24 cellular contexts compared by ENCODE assay signal in genomic region chr4:41796545-41797210, GRCh38. TPM values are rescaled to one million over a fixed set of nuclear protein-coding genes. Genes with fewer than 3 reads are reported as not detected.
DNase-seq lines count a peak whose midpoint lies in the region; ATAC-seq and TF ChIP-seq lines count a peak whose summit lies in the region.
"Had no signal": no experiment of that assay in that cellular context is flagged by ENCODE, and none has a peak within 500 bp of the region (broad histone marks: within the 10 kb centered on the region; RNA-seq: fewer than 3 reads in every experiment).

No MANE protein-coding gene starts in this region.

- POLR2A ChIA-PET in activated CD4-positive, alpha-beta T cell treated with anti-CD3 and anti-CD28 coated beads, Interleukin-2, amount 10 ng/mL, durations not matched to agents 7 days and 5 days (lab: Charles Lee), result no interaction called here

- peaks cover 0 to 29% (median 5%) of the 10 kb centered on the region in 7 donors for H3K27me3 ChIP-seq in heart right ventricle
- H3K27me3 ChIP-seq in right atrium auricular region, result no peaks in the 10 kb centered on the region
- H3K27me3 ChIP-seq in gastroesophageal sphincter, result peaks cover 34% of the 10 kb centered on the region
- H3K27me3 ChIP-seq: upper lobe of left lung had no signal

- peaks cover 0 to 19% (median 9%) of the 10 kb centered on the region in 9 donors for H3K4me1 ChIP-seq in heart right ventricle
- H3K4me1 ChIP-seq in right atrium auricular region, result peaks cover 0 to 7% of the 10 kb centered on the region in 2 donors
- peaks cover 0 to 9% (median 0%) of the 10 kb centered on the region in 3 donors for H3K4me1 ChIP-seq in gastroesophageal sphincter
- H3K4me1 ChIP-seq: colonic mucosa, prostate gland, upper lobe of left lung had no signal

- H3K27me3 Mint-ChIP-seq in activated CD4-positive, alpha-beta T cell treated with anti-CD3 and anti-CD28 coated beads, Interleukin-2, amount 10 ng/mL, durations not matched to agents 7 days and 5 days, result peaks cover 14% of the 10 kb centered on the region

- DNase-seq in heart right ventricle, result peak in 1 of 2 donors; percentile 13
- no peak for DNase-seq in right atrium auricular region (ENCODE audit: low spot score)
- peak; percentile 2 for DNase-seq in astrocyte of the hippocampus (ENCODE audit: low read depth, low spot score)
- DNase-seq in kidney glomerular epithelial cell (lab: John Stamatoyannopoulos, UW), result peak; percentile 0
- DNase-seq in activated CD4-positive, alpha-beta T cell treated with anti-CD3 and anti-CD28 coated beads, Interleukin-2, amount 10 ng/mL, durations not matched to agents 7 days and 5 days, result no peak
- no peak for DNase-seq in T1000 (lab: John Stamatoyannopoulos, UW)
- DNase-seq in NCI-H128 (lab: John Stamatoyannopoulos, UW; ENCODE audit: unreplicated experiment), result no peak
- DNase-seq: activated CD4-positive, CD25-positive, alpha-beta regulatory T cell treated with anti-CD3 and anti-CD28 coated beads, Interleukin-2, amount 50 U/mL, for 72 hours; activated effector memory CD4-positive, alpha-beta T cell treated with anti-CD3 and anti-CD28 coated beads, Interleukin-2, amount 50 U/mL, for 16 hours; amygdala; CD4-positive, alpha-beta T cell; colonic mucosa; EL; left colon; NCI-H1105; NCI-H446; SIG-M5; upper lobe of left lung had no signal

- TF ChIP-seq EP300 in gastroesophageal sphincter (IDR thresholded peaks at IDR 0.05), result no peak

- no peak overlapping the region for H3K4me3 ChIP-seq in heart right ventricle
- H3K4me3 ChIP-seq in right atrium auricular region, result no peak overlapping the region
- H3K4me3 ChIP-seq in gastroesophageal sphincter, result no peak overlapping the region
- H3K4me3 ChIP-seq: colonic mucosa, prostate gland, upper lobe of left lung had no signal

- TF ChIP-seq CTCF in heart right ventricle (IDR thresholded peaks at IDR 0.05) (no peak), right atrium auricular region (IDR thresholded peaks at IDR 0.05) (no peak), gastroesophageal sphincter (IDR thresholded peaks at IDR 0.05) (no peak)

- ATAC-seq in heart right ventricle (peak in 6 of 8 donors; percentile 47 to 93 (median 64)), gastroesophageal sphincter (no peak)
- ATAC-seq: left colon had no signal

- no peaks in the 10 kb centered on the region for H3K4me1 Mint-ChIP-seq in activated CD4-positive, alpha-beta T cell treated with anti-CD3 and anti-CD28 coated beads, Interleukin-2, amount 10 ng/mL, durations not matched to agents 7 days and 5 days

- H3K36me3 ChIP-seq in heart right ventricle (no peaks in the 10 kb centered on the region), right atrium auricular region (no peaks in the 10 kb centered on the region), gastroesophageal sphincter (no peaks in the 10 kb centered on the region)
- H3K36me3 ChIP-seq: colonic mucosa, prostate gland, upper lobe of left lung had no signal

- no peak overlapping the region for H3K4me3 Mint-ChIP-seq in activated CD4-positive, alpha-beta T cell treated with anti-CD3 and anti-CD28 coated beads, Interleukin-2, amount 10 ng/mL, durations not matched to agents 7 days and 5 days
- H3K4me3 Mint-ChIP-seq: CD4-positive, alpha-beta T cell; stimulated activated naive CD8-positive, alpha-beta T cell treated with anti-CD3 and anti-CD28 coated beads, Interleukin-15, Interleukin-2, amounts not matched to agents 100 ng/mL and 50 ng/mL, for 24 hours had no signal

- H3K27ac ChIP-seq in heart right ventricle (no peak overlapping the region), right atrium auricular region (no peak overlapping the region), gastroesophageal sphincter (no peak overlapping the region)
- H3K27ac ChIP-seq: colonic mucosa, epithelial cell of prostate, HL-60, prostate gland, upper lobe of left lung had no signal

- H3K9me3 ChIP-seq in heart right ventricle (no peaks in the 10 kb centered on the region), right atrium auricular region (no peaks in the 10 kb centered on the region), gastroesophageal sphincter (no peaks in the 10 kb centered on the region)
- H3K9me3 ChIP-seq: colonic mucosa, prostate gland, upper lobe of left lung had no signal

- intact Hi-C loops in heart right ventricle (cut with DNase I), result no loop called here

- H3K36me3 Mint-ChIP-seq in activated CD4-positive, alpha-beta T cell treated with anti-CD3 and anti-CD28 coated beads, Interleukin-2, amount 10 ng/mL, durations not matched to agents 7 days and 5 days (ENCODE audit: low read depth), result no peaks in the 10 kb centered on the region

- H3K9me3 Mint-ChIP-seq in activated CD4-positive, alpha-beta T cell treated with anti-CD3 and anti-CD28 coated beads, Interleukin-2, amount 10 ng/mL, durations not matched to agents 7 days and 5 days, result no peaks in the 10 kb centered on the region
- H3K9me3 Mint-ChIP-seq: stimulated activated naive CD8-positive, alpha-beta T cell treated with anti-CD3 and anti-CD28 coated beads, Interleukin-15, Interleukin-2, amounts not matched to agents 100 ng/mL and 50 ng/mL, for 24 hours had no signal

- no peak overlapping the region for H3K27ac Mint-ChIP-seq in activated CD4-positive, alpha-beta T cell treated with anti-CD3 and anti-CD28 coated beads, Interleukin-2, amount 10 ng/mL, durations not matched to agents 7 days and 5 days
- H3K27ac Mint-ChIP-seq: CD4-positive, alpha-beta T cell; stimulated activated naive CD8-positive, alpha-beta T cell treated with anti-CD3 and anti-CD28 coated beads, Interleukin-15, Interleukin-2, amounts not matched to agents 100 ng/mL and 50 ng/mL, for 24 hours had no signal

- CTCF ChIA-PET in activated CD4-positive, alpha-beta T cell treated with anti-CD3 and anti-CD28 coated beads, Interleukin-2, amount 10 ng/mL, durations not matched to agents 7 days and 5 days (lab: Charles Lee), result interaction anchor here (1.5 kb wide), 1 partner anchor 10 kb away, joined by 4 read pairs; no protein-coding TSS in a partner anchor

- TF ChIP-seq POLR2A in gastroesophageal sphincter (IDR thresholded peaks at IDR 0.05), result no peak

- 11 to 13% methylated on average over 8 of the region's 8 CpGs for WGBS in heart right ventricle, 2 donors
- WGBS in gastroesophageal sphincter (ENCODE audit: low coverage in 1 of 2), 2 donors, result 0 to 6% methylated on average over 3 of the region's 8 CpGs

RNA-seq across cellular contexts. Expression of gene PHOX2B, which starts 48.2 kb away (rescaled TPM):
- total RNA-seq in heart right ventricle (not detected), right atrium auricular region (not detected), gastroesophageal sphincter (under 1 TPM in 1 of 4 donors, not detected in 3; 0.67 TPM)
- polyA plus RNA-seq in heart right ventricle, result not detected
- total RNA-seq in activated CD4-positive, alpha-beta T cell treated with anti-CD3 and anti-CD28 coated beads, Interleukin-2, amount 10 ng/mL, durations not matched to agents 7 days and 5 days, result not detected
- total RNA-seq: CD4-positive, alpha-beta T cell; prostate gland; T-helper 2 cell treated with Interferon-gamma antibody and Interleukin-4, amounts not matched to agents 100 ng/mL and 5 ng/mL, for 36 hours; upper lobe of left lung had no signal

Comparison
In these comparisons a context has a peak if more than half of its experiments do, and no peak if none do; other contexts are left out.
1. DNase-seq: peak in astrocyte of the hippocampus (single experiment) and kidney glomerular epithelial cell (single experiment); none in right atrium auricular region (single experiment), activated CD4-positive, alpha-beta T cell treated with anti-CD3 and anti-CD28 coated beads, Interleukin-2, amount 10 ng/mL, durations not matched to agents 7 days and 5 days (single experiment), T1000 (single experiment) and NCI-H128 (single experiment).